In the genomic region with DNA sequence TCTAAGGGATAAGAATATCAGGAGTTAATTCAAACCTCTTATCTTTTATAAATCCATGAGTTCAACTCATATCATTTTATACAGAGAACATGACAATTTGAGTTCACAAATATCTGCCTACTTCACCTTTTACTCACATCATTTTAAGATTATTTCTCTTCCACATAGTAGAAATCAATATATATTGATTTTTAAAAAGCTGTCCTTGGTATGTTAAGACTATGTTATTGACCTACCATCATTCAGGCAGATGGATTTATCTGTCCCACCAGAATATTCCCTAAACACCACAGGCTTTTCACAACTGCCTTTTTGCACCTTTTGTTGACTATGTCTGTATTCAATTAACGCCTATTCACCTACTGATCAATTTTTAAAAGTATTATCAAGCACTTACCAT, we compare ENCODE assay signal across 22 cellular contexts. TPM values are rescaled to one million over a fixed set of nuclear protein-coding genes. Genes with fewer than 3 reads are reported as not detected.
A peak's percentile ranks its signal among the peaks of the same experiment; 100 is the strongest.
DNase-seq lines count a peak whose midpoint lies in the region; ATAC-seq and TF ChIP-seq lines count a peak whose summit lies in the region.
"Had no signal": no experiment of that assay in that cellular context is flagged by ENCODE, and none has a peak within 500 bp of the region (broad histone marks: within the 10 kb centered on the region; RNA-seq: fewer than 3 reads in every experiment).

No MANE protein-coding gene starts in this region.

- intact Hi-C loops in dendritic cell treated with granulocyte-macrophage colony-stimulating factor and Interleukin-4, amounts not matched to agents 40 ng/mL and 50 ng/mL, for 4 days (cut with micrococcal nuclease) = loop anchor here (5.0 to 10.0 kb wide), 3 partner anchors 48 to 252 kb away; partner anchors contain the start of genes CD53 and DENND2D
- intact Hi-C loops in spleen (cut with DNase I; ENCODE audit: low total_unique reads) = no loop called here
- intact Hi-C loops in left ventricle myocardium inferior (cut with micrococcal nuclease) = no loop called here

- DNase-seq in spleen = no peak
- no peak for DNase-seq in tibial nerve (ENCODE audit: low spot score in 2 of 2)
- no peak for DNase-seq in activated CD8-positive, alpha-beta memory T cell treated with anti-CD3 and anti-CD28 coated beads, Interleukin-2, amount 50 U/mL, for 4 hours
- DNase-seq in left ventricle myocardium inferior = no peak
- DNase-seq in natural killer cell treated with Interleukin-12 subunit alpha and Interleukin-12 subunit beta and Interleukin-15 and Interleukin-18, amount 100 ng/mL, for 72 hours (ENCODE audit: low spot score) = no peak
- DNase-seq: Caco-2; CD4-positive, alpha-beta memory T cell; DND-41; HCEC 1CT; NCI-H1105 treated with DMSO at 0.1 percent for 48 hours; NCI-H2029 treated with DMSO at 0.1 percent for 48 hours; NCI-H2171; NCI-H345; NCI-H524; NCI-H82 had no signal

- peaks cover 72% of the 10 kb centered on the region for H3K36me3 ChIP-seq in DOHH2 (ENCODE audit: control insufficient read depth, low read length)
- H3K36me3 ChIP-seq in OCI-LY3 (replicated peaks; ENCODE audit: low read depth, low read length) = peaks cover 36% of the 10 kb centered on the region
- peaks cover 0 to 97% (median 45%) of the 10 kb centered on the region in 6 donors for H3K36me3 ChIP-seq in spleen
- peaks cover 0 to 69% (median 5%) of the 10 kb centered on the region in 3 donors for H3K36me3 ChIP-seq in tibial nerve
- peaks cover 82% of the 10 kb centered on the region for H3K36me3 ChIP-seq in left ventricle myocardium inferior

- H3K9ac ChIP-seq in OCI-LY3 (ENCODE audit: low read length) = peak overlapping the region; percentile 73; the same call in 1 of the 2 replicates

- TF ChIP-seq CTCF in DOHH2 (IDR thresholded peaks at IDR 0.05; ENCODE audit: low read depth, low read length, poor library complexity, severe bottlenecking) (no peak), OCI-LY3 (IDR thresholded peaks at IDR 0.05; ENCODE audit: low read depth, low read length) (no peak), spleen (IDR thresholded peaks at IDR 0.05 in 8 of 11, conservative IDR thresholded peaks at IDR 0.05 in 3 of 11) (no peak), tibial nerve (IDR thresholded peaks at IDR 0.05) (no peak), left ventricle myocardium inferior (IDR thresholded peaks at IDR 0.05; ENCODE audit: borderline replicate concordance) (no peak)

- peaks cover 50% of the 10 kb centered on the region for H3K4me1 Mint-ChIP-seq in dendritic cell treated with granulocyte-macrophage colony-stimulating factor and Interleukin-4, amounts not matched to agents 40 ng/mL and 50 ng/mL, for 4 days (ENCODE audit: low read depth)
- H3K4me1 Mint-ChIP-seq in natural killer cell treated with Interleukin-12 subunit alpha and Interleukin-12 subunit beta and Interleukin-15 and Interleukin-18, amount 100 ng/mL, for 72 hours (ENCODE audit: low read depth in 2 of 2) = peaks cover 7 to 19% of the 10 kb centered on the region in 2 donors

- H3K36me3 Mint-ChIP-seq in dendritic cell treated with granulocyte-macrophage colony-stimulating factor and Interleukin-4, amounts not matched to agents 40 ng/mL and 50 ng/mL, for 4 days (ENCODE audit: low read depth) = peaks cover 73% of the 10 kb centered on the region
- H3K36me3 Mint-ChIP-seq in natural killer cell treated with Interleukin-12 subunit alpha and Interleukin-12 subunit beta and Interleukin-15 and Interleukin-18, amount 100 ng/mL, for 72 hours = peaks cover 33% of the 10 kb centered on the region

- H3F3A ChIP-seq in DOHH2 (ENCODE audit: control insufficient read depth, insufficient read depth) = peaks cover 35% of the 10 kb centered on the region

- WGBS in spleen, 5 donors = 95 to 100% (median 97%) methylated on average over 1 of the region's 1 CpG
- 100% methylated on average over 1 of the region's 1 CpG for WGBS in tibial nerve, 2 donors

- H3K27ac ChIP-seq in DOHH2 (ENCODE audit: low read depth, low read length) (peak overlapping the region; percentile 98), OCI-LY3 (ENCODE audit: low read length) (peak overlapping the region; percentile 100), spleen (peak overlapping the region in 6 of 8 donors; percentile 3 to 84 (median 76)), tibial nerve (no peak overlapping the region), left ventricle myocardium inferior (replicated peaks) (no peak overlapping the region)
- H3K27ac ChIP-seq: A549, SJSA1 had no signal

- no peaks in the 10 kb centered on the region for H3K27me3 Mint-ChIP-seq in dendritic cell treated with granulocyte-macrophage colony-stimulating factor and Interleukin-4, amounts not matched to agents 40 ng/mL and 50 ng/mL, for 4 days
- H3K27me3 Mint-ChIP-seq in natural killer cell treated with Interleukin-12 subunit alpha and Interleukin-12 subunit beta and Interleukin-15 and Interleukin-18, amount 100 ng/mL, for 72 hours = no peaks in the 10 kb centered on the region
- H3K27me3 Mint-ChIP-seq: CD4-positive, alpha-beta memory T cell had no signal

- peaks cover 12% of the 10 kb centered on the region for H3K79me2 ChIP-seq in DOHH2 (ENCODE audit: control insufficient read depth, low read length)
- H3K79me2 ChIP-seq in OCI-LY3 (ENCODE audit: low read length) = peaks cover 9% of the 10 kb centered on the region

- H3K9me3 ChIP-seq in DOHH2 (ENCODE audit: control insufficient read depth, insufficient read depth, low read length) = no peaks in the 10 kb centered on the region
- H3K9me3 ChIP-seq in OCI-LY3 (ENCODE audit: insufficient read depth, low read length) = no peaks in the 10 kb centered on the region
- no peaks in the 10 kb centered on the region for H3K9me3 ChIP-seq in spleen
- H3K9me3 ChIP-seq in tibial nerve = no peaks in the 10 kb centered on the region
- H3K9me3 ChIP-seq in left ventricle myocardium inferior (replicated peaks) = no peaks in the 10 kb centered on the region
- H3K9me3 ChIP-seq: A549, Caco-2, SJSA1 had no signal

- H3K9me2 ChIP-seq in DOHH2 (replicated peaks; ENCODE audit: control insufficient read depth, low read length) = no peaks in the 10 kb centered on the region

- H3K4me1 ChIP-seq in DOHH2 (ENCODE audit: control insufficient read depth, low read length) (peaks cover 73% of the 10 kb centered on the region), OCI-LY3 (ENCODE audit: low read length) (peaks cover 52% of the 10 kb centered on the region), spleen (peaks cover 12 to 94% (median 52%) of the 10 kb centered on the region in 6 donors), tibial nerve (peaks cover 0 to 8% (median 0%) of the 10 kb centered on the region in 4 donors), left ventricle myocardium inferior (no peaks in the 10 kb centered on the region)
- H3K4me1 ChIP-seq: A549, Caco-2, SJSA1 had no signal

- H3K27me3 ChIP-seq in DOHH2 (ENCODE audit: control insufficient read depth, low read length) (no peaks in the 10 kb centered on the region), OCI-LY3 (ENCODE audit: low read depth, low read length) (no peaks in the 10 kb centered on the region), spleen (replicated peaks in 1 of 7) (no peaks in the 10 kb centered on the region), tibial nerve (no peaks in the 10 kb centered on the region), left ventricle myocardium inferior (ENCODE audit: low read depth) (no peaks in the 10 kb centered on the region)
- H3K27me3 ChIP-seq: SJSA1 had no signal

- ATAC-seq in natural killer cell treated with Interleukin-12 subunit alpha and Interleukin-12 subunit beta and Interleukin-15 and Interleukin-18, amount 100 ng/mL, for 72 hours = no peak
- ATAC-seq: A549, GM23338, Right ventricle myocardium inferior had no signal

- TF ChIP-seq POLR2A in spleen (IDR thresholded peaks at IDR 0.05) = no peak
- no peak for TF ChIP-seq POLR2A in tibial nerve (IDR thresholded peaks at IDR 0.05)

- H3K4me3 Mint-ChIP-seq in dendritic cell treated with granulocyte-macrophage colony-stimulating factor and Interleukin-4, amounts not matched to agents 40 ng/mL and 50 ng/mL, for 4 days = no peak overlapping the region
- no peak overlapping the region for H3K4me3 Mint-ChIP-seq in natural killer cell treated with Interleukin-12 subunit alpha and Interleukin-12 subunit beta and Interleukin-15 and Interleukin-18, amount 100 ng/mL, for 72 hours
- H3K4me3 Mint-ChIP-seq: CD4-positive, alpha-beta memory T cell; GM23338 had no signal

- H3K27ac Mint-ChIP-seq in dendritic cell treated with granulocyte-macrophage colony-stimulating factor and Interleukin-4, amounts not matched to agents 40 ng/mL and 50 ng/mL, for 4 days = peak overlapping the region; percentile 82
- H3K27ac Mint-ChIP-seq in natural killer cell treated with Interleukin-12 subunit alpha and Interleukin-12 subunit beta and Interleukin-15 and Interleukin-18, amount 100 ng/mL, for 72 hours = no peak overlapping the region
- H3K27ac Mint-ChIP-seq: GM23338 had no signal

- H3K4me3 ChIP-seq in DOHH2 (ENCODE audit: low read length) (peak overlapping the region; percentile 59), OCI-LY3 (ENCODE audit: low read length) (peak overlapping the region; percentile 39), spleen (no peak overlapping the region), tibial nerve (no peak overlapping the region), left ventricle myocardium inferior (no peak overlapping the region)
- H3K4me3 ChIP-seq: A549, GM23338, SJSA1 had no signal

- H3K4me2 ChIP-seq in DOHH2 (ENCODE audit: low read length) (peak overlapping the region; percentile 76), OCI-LY3 (ENCODE audit: low read length) (peak overlapping the region; percentile 81)
- H3K4me2 ChIP-seq: A549, GM23338 had no signal

- H2AFZ ChIP-seq in OCI-LY3 (ENCODE audit: low read depth, low read length) = no peak overlapping the region
- H2AFZ ChIP-seq: GM23338 had no signal

- no peak for TF ChIP-seq EP300 in tibial nerve (IDR thresholded peaks at IDR 0.05)

- H3K9me3 Mint-ChIP-seq in dendritic cell treated with granulocyte-macrophage colony-stimulating factor and Interleukin-4, amounts not matched to agents 40 ng/mL and 50 ng/mL, for 4 days = no peaks in the 10 kb centered on the region
- H3K9me3 Mint-ChIP-seq in natural killer cell treated with Interleukin-12 subunit alpha and Interleukin-12 subunit beta and Interleukin-15 and Interleukin-18, amount 100 ng/mL, for 72 hours = no peaks in the 10 kb centered on the region
- H3K9me3 Mint-ChIP-seq: CD4-positive, alpha-beta memory T cell; GM23338 had no signal

- H4K20me1 ChIP-seq in DOHH2 (ENCODE audit: control insufficient read depth, insufficient read depth, low read depth, low read length) (no peaks in the 10 kb centered on the region), OCI-LY3 (ENCODE audit: insufficient read depth, low read length) (no peaks in the 10 kb centered on the region)

RNA-seq across cellular contexts. Expression of gene DRAM2, which starts 13.5 kb away (rescaled TPM):
- 100 to 1,000 TPM in 3 of 7 donors, 10 to 100 TPM in 4; 64.0 to 188 (median 81.0) TPM for total RNA-seq in spleen
- 100 to 1,000 TPM in 2 of 3 donors, 10 to 100 TPM in 1; 90.5 to 130 (median 105) TPM for polyA plus RNA-seq in spleen
- 10 to 100 TPM; 30.3 to 64.3 (median 37.6) TPM for total RNA-seq in tibial nerve
- total RNA-seq in left ventricle myocardium inferior = 33.0 TPM
- 10 to 100 TPM; 22.5 to 25.7 TPM for total RNA-seq in natural killer cell treated with Interleukin-12 subunit alpha and Interleukin-12 subunit beta and Interleukin-15 and Interleukin-18, amount 100 ng/mL, for 72 hours

RNA-seq across cellular contexts. Expression of gene CEPT1, which starts 13.7 kb away (rescaled TPM):
- total RNA-seq in spleen = 100 to 1,000 TPM in 4 of 7 donors, 10 to 100 TPM in 3; 90.9 to 140 (median 105) TPM
- 10 to 100 TPM; 61.1 to 69.2 (median 65.4) TPM for polyA plus RNA-seq in spleen
- total RNA-seq in tibial nerve = 10 to 100 TPM; 30.3 to 37.8 (median 32.8) TPM
- 14.0 TPM for total RNA-seq in left ventricle myocardium inferior
- total RNA-seq in natural killer cell treated with Interleukin-12 subunit alpha and Interleukin-12 subunit beta and Interleukin-15 and Interleukin-18, amount 100 ng/mL, for 72 hours = 10 to 100 TPM; 34.5 to 41.6 TPM

Comparison
In these comparisons a context has a peak if more than half of its experiments do, and no peak if none do; other contexts are left out.
1. H3K27ac ChIP-seq: peak in DOHH2 (single experiment), OCI-LY3 (single experiment) and spleen (6 of 8); none in tibial nerve (0 of 4) and left ventricle myocardium inferior (single experiment).
2. H3K4me3 ChIP-seq: peak in DOHH2 (single experiment) and OCI-LY3 (single experiment); none in spleen (0 of 8), tibial nerve (0 of 4) and left ventricle myocardium inferior (single experiment).